ENCODE assay signal across 8 cellular contexts in genomic region chr15:57591822-57592367, GRCh38. TPM values are rescaled to one million over a fixed set of nuclear protein-coding genes. Genes with fewer than 3 reads are reported as not detected.
A peak's percentile ranks its signal among the peaks of the same experiment; 100 is the strongest.
DNase-seq lines count a peak whose midpoint lies in the region; ATAC-seq and TF ChIP-seq lines count a peak whose summit lies in the region.

Gene MYZAP, plus strand, starts transcription at chr15:57591904. Its CDS starts 131 bp downstream, at chr15:57592035.

- peaks cover 23% of the 10 kb centered on the region for H3K27me3 ChIP-seq in H7 (ENCODE audit: control insufficient read depth, insufficient read depth, low read length)
- H3K27me3 ChIP-seq in left lung = peaks cover 0 to 24% of the 10 kb centered on the region in 2 donors

- H3K4me1 ChIP-seq in left lung = peaks cover 5 to 17% of the 10 kb centered on the region in 2 donors

- no peak for TF ChIP-seq CTCF in VCaP (conservative IDR thresholded peaks at IDR 0.05)
- no peak for TF ChIP-seq CTCF in choroid plexus epithelial cell (conservative IDR thresholded peaks at IDR 0.05; ENCODE audit: low read depth, low read length)
- TF ChIP-seq CTCF in left lung (IDR thresholded peaks at IDR 0.05) = no peak

- peak within 1 kb of the TSS; percentile 57 for H3K4me3 ChIP-seq in H7 (ENCODE audit: insufficient read depth, low read depth, low read length)
- H3K4me3 ChIP-seq in choroid plexus epithelial cell (ENCODE audit: low read depth, low read length) = peak within 1 kb of the TSS; percentile 49
- peak within 1 kb of the TSS; percentile 36 to 57 for H3K4me3 ChIP-seq in left lung

- intact Hi-C loops in left lung (cut with DNase I) = no loop called here

- DNase-seq in H7 (peak; percentile 95), choroid plexus epithelial cell (ENCODE audit: low read depth) (peak; percentile 20), left lung (peak; percentile 53 to 89)
- peak; percentile 30 for DNase-seq in stimulated activated CD4-positive, alpha-beta T cell treated with anti-CD3 and anti-CD28 coated beads, Interleukin-4, amount 100 ng/mL, for 24 hours

- H3K9me3 ChIP-seq in left lung = no peaks in the 10 kb centered on the region

- H3K27ac ChIP-seq in VCaP (peak within 1 kb of the TSS; percentile 60; the same call in 1 of the 2 replicates), left lung (peak within 1 kb of the TSS; percentile 67 to 73)

- H3K36me3 ChIP-seq in H7 (replicated peaks; ENCODE audit: control insufficient read depth, insufficient read depth, low read length) (no peaks in the 10 kb centered on the region), left lung (no peaks in the 10 kb centered on the region)

- ATAC-seq in left lung (peak; percentile 94), HG02840 (IDR thresholded peaks at IDR 0.05; ENCODE audit: low FRiP score, unreplicated experiment) (no peak), HG03039 (IDR thresholded peaks at IDR 0.05; ENCODE audit: unreplicated experiment) (no peak), HG02763 (IDR thresholded peaks at IDR 0.05; ENCODE audit: unreplicated experiment) (no peak)

RNA-seq across cellular contexts. Expression of gene MYZAP, which starts in this region (rescaled TPM):
- total RNA-seq in H7 (2014; rRNA removed; shearing (Covaris generic)) = 0.35 and 0.81 TPM in 2 replicates
- 10 to 100 TPM; 17.1 to 20.0 TPM for total RNA-seq in left lung

Comparison
In these comparisons a context has a peak if more than half of its experiments do, and no peak if none do; other contexts are left out.
1. RNA of gene MYZAP (total RNA-seq): 17.1 to 20.0 TPM in left lung; 0.35 to 0.81 TPM in H7; every median in the first group is over 10 times any median in the second.
2. Peak in DNase-seq and H3K4me3 ChIP-seq in H7; RNA of the gene not detected or under 1 TPM.
3. DNase-seq: peak in every context shown above with its lines; median percentile 95 in H7; 71 in left lung; 30 in stimulated activated CD4-positive, alpha-beta T cell treated with anti-CD3 and anti-CD28 coated beads, Interleukin-4, amount 100 ng/mL, for 24 hours; 20 in choroid plexus epithelial cell.
4. Peak in every context shown above with its lines, with median percentiles within 50 percentile points of each other: H3K4me3 ChIP-seq.